In the genomic region with DNA sequence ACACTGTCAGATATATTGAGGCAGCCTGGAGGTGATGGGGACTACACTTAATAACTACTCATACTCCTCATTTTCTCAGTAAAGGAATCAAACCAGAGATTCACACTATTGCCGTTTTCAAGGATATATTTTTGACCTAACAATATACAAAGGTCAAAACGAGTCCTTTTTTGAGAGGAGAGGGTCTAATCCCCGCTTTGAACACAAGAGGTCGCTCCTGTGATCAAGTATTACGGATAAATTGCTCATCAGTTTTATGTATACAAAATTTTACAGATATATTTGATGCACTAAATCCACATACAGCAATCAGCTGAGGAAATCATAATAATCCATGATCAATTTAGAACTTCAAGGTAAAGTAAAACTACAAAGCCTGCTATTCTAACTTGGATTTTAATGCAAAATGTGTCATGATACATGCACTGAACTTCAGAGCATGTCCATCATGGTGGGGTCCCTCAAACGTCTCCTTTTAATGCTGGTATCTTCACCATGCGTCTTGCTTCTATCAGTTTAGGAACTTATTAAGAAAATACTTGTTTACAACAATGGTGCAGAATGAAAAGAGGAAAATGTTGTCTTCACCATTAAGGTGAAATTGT, we compare ENCODE assay signal across 9 cellular contexts. TPM values are rescaled to one million over a fixed set of nuclear protein-coding genes. Genes with fewer than 3 reads are reported as not detected.
A peak's percentile ranks its signal among the peaks of the same experiment; 100 is the strongest.
DNase-seq lines count a peak whose midpoint lies in the region; TF ChIP-seq lines count a peak whose summit lies in the region.
"Had no signal": no experiment of that assay in that cellular context is flagged by ENCODE, and none has a peak within 500 bp of the region (broad histone marks: within the 10 kb centered on the region; RNA-seq: fewer than 3 reads in every experiment).

No MANE protein-coding gene starts in this region.

- no peak overlapping the region for H3K9ac ChIP-seq in colonic mucosa (ENCODE audit: low read depth in 2 of 2, low read length in 2 of 2)

- TF ChIP-seq CTCF in colonic mucosa (IDR thresholded peaks at IDR 0.05): peak; percentile 56

- no peaks in the 10 kb centered on the region for H3K9me3 ChIP-seq in colonic mucosa

- no peaks in the 10 kb centered on the region for H3K36me3 ChIP-seq in colonic mucosa

- no peak overlapping the region for H3K4me3 ChIP-seq in colonic mucosa

- DNase-seq in NCI-H2171 (lab: John Stamatoyannopoulos, UW) (peak; percentile 14), NCI-H2171 treated with DMSO at 0.1 percent for 48 hours (lab: John Stamatoyannopoulos, UW) (no peak), NCI-H146 (lab: John Stamatoyannopoulos, UW) (peak; percentile 49), colonic mucosa (no peak), retina (peak; percentile 66), iPS-NIHi11 (ENCODE audit: low spot score) (no peak), HPDE6-E6E7 (ENCODE audit: extremely low spot score) (no peak), DMS114 treated with DMSO at 0.1 percent for 48 hours (lab: John Stamatoyannopoulos, UW; ENCODE audit: unreplicated experiment) (no peak)
- DNase-seq: T-cell had no signal

- peaks cover 65% of the 10 kb centered on the region for H3K27me3 ChIP-seq in colonic mucosa

- H3K4me1 ChIP-seq in colonic mucosa: no peaks in the 10 kb centered on the region

- intact Hi-C loops in colonic mucosa (cut with DNase I): no loop called here

- no peak overlapping the region for H3K27ac ChIP-seq in colonic mucosa

RNA-seq across cellular contexts. Expression of gene ISL1, which starts 2.5 kb away (rescaled TPM):
- 1 to 10 TPM; 1.3 to 1.6 TPM for total RNA-seq in colonic mucosa
- total RNA-seq: T-cell had no signal

Comparison
In these comparisons a context has a peak if more than half of its experiments do, and no peak if none do; other contexts are left out.
1. DNase-seq: peak in NCI-H2171 (single experiment), NCI-H146 (single experiment) and retina (single experiment); none in NCI-H2171 treated with DMSO at 0.1 percent for 48 hours (single experiment), colonic mucosa (single experiment), iPS-NIHi11 (single experiment), HPDE6-E6E7 (single experiment) and DMS114 treated with DMSO at 0.1 percent for 48 hours (single experiment).